12 cellular contexts compared by ENCODE assay signal in the genomic region with DNA sequence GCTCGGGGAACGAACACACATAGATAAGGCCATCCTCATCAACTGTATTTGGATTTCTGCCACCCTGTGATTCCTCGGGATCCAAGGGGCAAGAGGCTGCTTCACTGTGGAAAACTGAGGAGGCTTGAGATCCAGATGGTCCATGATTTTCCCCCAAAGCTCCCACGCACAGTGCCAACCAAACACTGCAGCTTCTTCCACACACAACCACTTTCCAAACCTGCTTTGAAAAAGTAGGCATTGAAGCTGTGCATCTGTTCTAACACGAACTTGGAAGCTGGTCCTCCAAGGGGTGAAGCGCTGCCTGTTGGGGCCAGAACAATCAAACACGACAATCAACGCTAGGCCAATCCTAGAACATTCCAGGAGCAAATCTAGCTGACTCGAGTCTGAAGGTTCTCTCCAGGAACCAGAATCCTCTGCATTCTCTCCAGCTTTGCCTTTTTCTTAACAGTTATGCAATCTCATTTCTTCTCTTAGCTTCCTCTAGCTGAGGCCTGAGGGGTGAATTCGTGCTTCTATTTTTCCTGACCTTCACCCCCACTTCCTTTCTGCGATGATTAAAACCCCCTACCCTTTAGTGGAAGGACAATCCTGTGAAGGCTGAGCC.
DNase-seq lines count a peak whose midpoint lies in the region; ATAC-seq, FAIRE-seq and TF ChIP-seq lines count a peak whose summit lies in the region.
"Had no signal": no experiment of that assay in that cellular context is flagged by ENCODE, and none has a peak within 500 bp of the region (broad histone marks: within the 10 kb centered on the region; RNA-seq: fewer than 3 reads in every experiment).

No MANE protein-coding gene starts in this region.

- ATAC-seq in CD4-positive, alpha-beta T cell (ENCODE audit: poor library complexity) = no peak
- no peak for ATAC-seq in HG03175 (IDR thresholded peaks at IDR 0.05; ENCODE audit: unreplicated experiment)
- ATAC-seq: WTC11 had no signal

- FAIRE-seq in H1 (lab: Jason Lieb, UNC) (no peak), GM12891 (lab: Jason Lieb, UNC) (no peak)

- no peaks in the 10 kb centered on the region for H3K27me3 ChIP-seq in H1 (replicated peaks in 1 of 4; ENCODE audit: control insufficient read depth in 3 of 4, extremely low read depth in 1 of 4, insufficient read depth in 3 of 4, low read length in 3 of 4)
- no peaks in the 10 kb centered on the region for H3K27me3 ChIP-seq in mesendoderm (ENCODE audit: insufficient read depth, low read length, poor library complexity)
- no peaks in the 10 kb centered on the region for H3K27me3 ChIP-seq in tibial nerve
- H3K27me3 ChIP-seq in CD4-positive, alpha-beta T cell (ENCODE audit: control insufficient read depth, insufficient read depth, low read length) = no peaks in the 10 kb centered on the region

- H2BK120ac ChIP-seq in H1 (replicated peaks; ENCODE audit: low read depth, low read length) (no peak overlapping the region), mesendoderm (ENCODE audit: low read depth, low read length) (no peak overlapping the region)

- H2AFZ ChIP-seq in H1 (ENCODE audit: low read length) = no peak overlapping the region

- no peak overlapping the region for H3K4me3 Mint-ChIP-seq in CD4-positive, alpha-beta T cell
- H3K4me3 Mint-ChIP-seq: WTC11 had no signal

- no peak for TF ChIP-seq RAD21 in H1 (IDR thresholded peaks at IDR 0.05 in 1 of 2, conservative IDR thresholded peaks at IDR 0.05 in 1 of 2; ENCODE audit: low read depth in 2 of 2, low read length in 2 of 2)

- H4K91ac ChIP-seq in H1 (replicated peaks; ENCODE audit: insufficient read length, low read length) = no peak overlapping the region

- no peak overlapping the region for H2BK20ac ChIP-seq in H1 (ENCODE audit: low read length)

- intact Hi-C loops in CD4-positive, alpha-beta T cell (cut with DNase I, micrococcal nuclease) = no loop called here

- H3K9me3 Mint-ChIP-seq in CD4-positive, alpha-beta T cell = no peaks in the 10 kb centered on the region
- H3K9me3 Mint-ChIP-seq: WTC11 had no signal

- TF ChIP-seq POLR2A in H1 (IDR thresholded peaks at IDR 0.05; ENCODE audit: control extremely low read depth in 1 of 2, low read depth in 2 of 2, low read length in 2 of 2) = no peak
- no peak for TF ChIP-seq POLR2A in tibial nerve (IDR thresholded peaks at IDR 0.05)
- TF ChIP-seq POLR2A in GM12891 (IDR thresholded peaks at IDR 0.05; ENCODE audit: low read depth, low read length) = no peak

- H3K9me3 ChIP-seq in H1 (ENCODE audit: insufficient read depth in 2 of 2, low read depth in 1 of 2, low read length in 1 of 2) (no peaks in the 10 kb centered on the region), tibial nerve (no peaks in the 10 kb centered on the region)
- no peaks in the 10 kb centered on the region for H3K9me3 ChIP-seq in CD4-positive, alpha-beta T cell (ENCODE audit: control insufficient read depth, low read length)

- H3K23me2 ChIP-seq in H1 (ENCODE audit: low read depth, low read length) = no peaks in the 10 kb centered on the region; the same call in 1 of the 2 replicates

- H3K4me1 ChIP-seq in H1 (replicated peaks in 1 of 4; ENCODE audit: control insufficient read depth in 3 of 4, insufficient read depth in 4 of 4, low read length in 3 of 4) (no peaks in the 10 kb centered on the region; a peak in 1 of 7 replicates), mesendoderm (ENCODE audit: control insufficient read depth, low read depth, low read length) (no peaks in the 10 kb centered on the region), tibial nerve (peaks cover 0 to 25% (median 12%) of the 10 kb centered on the region in 4 donors)

- H3K14ac ChIP-seq in H1 (ENCODE audit: insufficient read length) = no peak overlapping the region

- H3K36me3 Mint-ChIP-seq in CD4-positive, alpha-beta T cell (ENCODE audit: low read depth) = no peaks in the 10 kb centered on the region
- H3K36me3 Mint-ChIP-seq: WTC11 had no signal

- H3K27ac Mint-ChIP-seq in CD4-positive, alpha-beta T cell = no peak overlapping the region
- H3K27ac Mint-ChIP-seq: WTC11 had no signal

- no peaks in the 10 kb centered on the region for H3K79me1 ChIP-seq in H1 (ENCODE audit: low read depth, low read length)
- H3K79me1 ChIP-seq in mesendoderm (ENCODE audit: low read length) = no peaks in the 10 kb centered on the region

- WGBS in H1 (ENCODE audit: extremely low coverage in 1 of 2, insufficient coverage in 1 of 2, insufficient read length in 1 of 2, insufficient replicate concordance in 2 of 2, low coverage in 1 of 2, low lambda C conversion rate in 2 of 2, missing lambda C conversion rate in 1 of 2), 2 experiments = 92% methylated on average over 11 of the region's 11 CpGs; no CpG with 5 or more reads in 1 of the 2 experiments
- WGBS in mesendoderm (ENCODE audit: extremely low coverage, insufficient coverage, low lambda C conversion rate) = no CpG with 5 or more reads among the region's 11 CpGs
- 48 to 56% methylated on average over 11 of the region's 11 CpGs for WGBS in tibial nerve, 2 donors

- H2BK15ac ChIP-seq in H1 (ENCODE audit: low read length) = 0 out of 2 replicates have a peak overlapping the region, but pooled peaks have one; percentile 3
- no peak overlapping the region for H2BK15ac ChIP-seq in mesendoderm (replicated peaks; ENCODE audit: low read depth)

- H3K4ac ChIP-seq in H1 (replicated peaks; ENCODE audit: insufficient read length, low read depth, low read length) (no peak overlapping the region), mesendoderm (ENCODE audit: low read depth, low read length) (no peak overlapping the region)

- H3K79me2 ChIP-seq in H1 (ENCODE audit: control insufficient read depth in 1 of 2, insufficient read depth in 2 of 2, low read length in 2 of 2) (no peaks in the 10 kb centered on the region), mesendoderm (ENCODE audit: control insufficient read depth, insufficient read depth, low read length) (no peaks in the 10 kb centered on the region)

- no peak overlapping the region for H3K23ac ChIP-seq in H1 (ENCODE audit: insufficient read length)
- no peak overlapping the region for H3K23ac ChIP-seq in mesendoderm (ENCODE audit: low read length)

- H4K5ac ChIP-seq in H1 (ENCODE audit: insufficient read length, low read depth, low read length) (no peak overlapping the region), mesendoderm (ENCODE audit: low read length) (no peak overlapping the region)

- CTCF ChIA-PET in H1 (lab: Charles Lee; ENCODE audit: partially characterized antibody) = interaction anchor here (0.7 to 6.4 kb wide), 13 partner anchors 9 to 250 kb away, joined by 3 to 79 read pairs (median 4); no protein-coding TSS in a partner anchor
- CTCF ChIA-PET in CD4-positive, alpha-beta T cell (lab: Charles Lee) = no interaction called here

- DNase-seq in SKM-1 treated with dmso at 0.1 percent for 144 hours (lab: John Stamatoyannopoulos, UW; ENCODE audit: unreplicated experiment) = peak; percentile 28
- DNase-seq in H1 (ENCODE audit: low read depth in 1 of 2, low spot score in 2 of 2) = no peak
- DNase-seq in mesendoderm = no peak
- no peak for DNase-seq in tibial nerve (ENCODE audit: low spot score in 2 of 2)
- no peak for DNase-seq in CD4-positive, alpha-beta T cell
- DNase-seq in ACHN = no peak
- DNase-seq in GM12891 (ENCODE audit: insufficient read length, low spot score) = no peak
- DNase-seq: MV-4-11; NCI-H510A; stimulated activated CD4-positive, alpha-beta T cell treated with anti-CD3 and anti-CD28 coated beads, Interleukin-4, amount 100 ng/mL, for 1 hour had no signal

- TF ChIP-seq EP300 in H1 (IDR thresholded peaks at IDR 0.05; ENCODE audit: borderline replicate concordance in 1 of 2, low read depth in 2 of 2, low read length in 2 of 2) = no peak
- no peak for TF ChIP-seq EP300 in tibial nerve (IDR thresholded peaks at IDR 0.05)

- in situ Hi-C loops in ACHN (cut with HindIII; ENCODE audit: low pct_ligation_motif_present, low pct_unique_long_range_greater_than_20kb, low sequenced_read_pairs) = no loop called here

- H3K18ac ChIP-seq in H1 (ENCODE audit: extremely low read depth, low read length) (no peak overlapping the region), mesendoderm (ENCODE audit: low read length) (no peak overlapping the region)

- H2AK5ac ChIP-seq in H1 (ENCODE audit: low read depth, low read length) (no peak overlapping the region), mesendoderm (ENCODE audit: low read length) (no peak overlapping the region)

- no peaks in the 10 kb centered on the region for H3K4me1 Mint-ChIP-seq in CD4-positive, alpha-beta T cell (ENCODE audit: low read depth)

- H3K56ac ChIP-seq in H1 (replicated peaks; ENCODE audit: insufficient read length, low read depth, low read length) (no peak overlapping the region), mesendoderm (ENCODE audit: low read length) (peak overlapping the region; percentile 7)

- no peaks in the 10 kb centered on the region for H4K20me1 ChIP-seq in H1 (replicated peaks in 1 of 2; ENCODE audit: control insufficient read depth in 1 of 2, insufficient read depth in 2 of 2, low read length in 2 of 2)

- H3K4me3 ChIP-seq in H1 (ENCODE audit: extremely low read depth in 1 of 4, insufficient read depth in 2 of 4, low read depth in 3 of 4, low read length in 4 of 4) = no peak overlapping the region
- no peak overlapping the region for H3K4me3 ChIP-seq in mesendoderm (ENCODE audit: low read length)
- no peak overlapping the region for H3K4me3 ChIP-seq in tibial nerve

- no peak overlapping the region for H3K4me2 ChIP-seq in H1 (ENCODE audit: insufficient read depth in 1 of 2, low read depth in 2 of 2, low read length in 2 of 2)
- H3K4me2 ChIP-seq in mesendoderm (ENCODE audit: low read length) = no peak overlapping the region

- TF ChIP-seq CTCF in H1 (IDR thresholded peaks at IDR 0.05; ENCODE audit: control extremely low read depth in 1 of 3, insufficient read depth in 1 of 3, low read depth in 1 of 3, low read length in 3 of 3) (no peak), tibial nerve (IDR thresholded peaks at IDR 0.05) (no peak)
- no peak for TF ChIP-seq CTCF in CD4-positive, alpha-beta T cell (IDR thresholded peaks at IDR 0.05)

- H3K27ac ChIP-seq in H1 (ENCODE audit: low read depth, low read length) (no peak overlapping the region), mesendoderm (ENCODE audit: low read depth, low read length) (no peak overlapping the region), tibial nerve (peak overlapping the region; percentile 32 to 62 (median 46))
- H3K27ac ChIP-seq in CD4-positive, alpha-beta T cell (ENCODE audit: low read depth, low read length) = no peak overlapping the region

- peaks cover 5% of the 10 kb centered on the region for H3K27me3 Mint-ChIP-seq in CD4-positive, alpha-beta T cell

- H2BK12ac ChIP-seq in H1 (ENCODE audit: low read depth, low read length) = no peak overlapping the region

- POLR2A ChIA-PET in H1 (lab: Charles Lee; ENCODE audit: partially characterized antibody) = interaction anchor here (1.0 kb wide), 1 partner anchor 9 kb away, joined by 3 read pairs; no protein-coding TSS in a partner anchor
- POLR2A ChIA-PET in CD4-positive, alpha-beta T cell (lab: Charles Lee) = no interaction called here

- H2BK5ac ChIP-seq in H1 (ENCODE audit: low read depth, low read length) (no peak overlapping the region), mesendoderm (ENCODE audit: low read length) (no peak overlapping the region)

- H3K36me3 ChIP-seq in H1 (ENCODE audit: control insufficient read depth in 2 of 4, insufficient read depth in 4 of 4, low read length in 3 of 4) = no peaks in the 10 kb centered on the region
- no peaks in the 10 kb centered on the region for H3K36me3 ChIP-seq in mesendoderm (ENCODE audit: control insufficient read depth, insufficient read depth, low read length)
- H3K36me3 ChIP-seq in tibial nerve = peaks cover 0 to 24% (median 0%) of the 10 kb centered on the region in 3 donors

- H4K8ac ChIP-seq in H1 (ENCODE audit: extremely low read depth, insufficient read depth, low read length) (no peak overlapping the region), mesendoderm (ENCODE audit: low read depth, low read length) (no peak overlapping the region)

- H3K9ac ChIP-seq in H1 (replicated peaks in 1 of 4; ENCODE audit: extremely low read depth in 1 of 4, low read depth in 3 of 4, low read length in 3 of 4) (no peak overlapping the region), mesendoderm (ENCODE audit: low read length) (no peak overlapping the region)

Comparison
In these comparisons a context has a peak if more than half of its experiments do, and no peak if none do; other contexts are left out.
1. H3K27ac ChIP-seq: peak in tibial nerve (4 of 4); none in H1 (single experiment), mesendoderm (single experiment) and CD4-positive, alpha-beta T cell (single experiment).